In genomic region chr2:31863015-31863656, GRCh38 we compare ENCODE assay signal across 2 cellular contexts.
DNase-seq lines count a peak whose midpoint lies in the region; ATAC-seq, FAIRE-seq and TF ChIP-seq lines count a peak whose summit lies in the region.
"Not testable (repeated sequence)": the region's sequence is repeated elsewhere in the genome, so short reads cannot be mapped to it uniquely, and the experiment has no call there.

No MANE protein-coding gene starts in this region.

- H3K4me2 ChIP-seq in K562 (ENCODE audit: insufficient read depth, low read length); HepG2 (ENCODE audit: low read depth, low read length): not testable (repeated sequence)

- H3K9ac ChIP-seq in K562 (ENCODE audit: insufficient read depth in 1 of 2, low read depth in 2 of 2, low read length in 2 of 2); HepG2 (ENCODE audit: insufficient read depth, low read depth, low read length): not testable (repeated sequence)

- TF ChIP-seq EP300 in K562 (IDR thresholded peaks at IDR 0.05; ENCODE audit: low read length); HepG2 (IDR thresholded peaks at IDR 0.05; ENCODE audit: low read depth in 2 of 2, low read length in 2 of 2); HepG2 (CRISPR knock-in tag; IDR thresholded peaks at IDR 0.05; ENCODE audit: borderline replicate concordance): not testable (repeated sequence)

- H3K27ac ChIP-seq in K562 (ENCODE audit: extremely low read depth, low read depth, low read length); HepG2 (ENCODE audit: extremely low read length, insufficient read depth, low read length): not testable (repeated sequence)

- in situ Hi-C loops in K562 (cut with MboI); HepG2 (cut with HindIII; ENCODE audit: extremely low pct_ligation_motif_present, low pct_unique_long_range_greater_than_20kb): not testable (repeated sequence)

- TF ChIP-seq POLR2A in K562 (conservative IDR thresholded peaks at IDR 0.05); HepG2 (IDR thresholded peaks at IDR 0.05; ENCODE audit: insufficient read depth in 1 of 2, low read depth in 2 of 2, low read length in 2 of 2): not testable (repeated sequence)

- not testable (repeated sequence) for ATAC-seq in K562, HepG2

- 100% methylated on average over 2 of the region's 9 CpGs for WGBS in K562 (ENCODE audit: insufficient coverage, low coverage, missing lambda C conversion rate)
- WGBS in HepG2 (ENCODE audit: low lambda C conversion rate), result 95% methylated on average over 9 of the region's 9 CpGs

- not testable (repeated sequence) for BruUV-seq in K562 (replicated peaks; lab: Mats Ljungman, UMichigan); HepG2 (replicated peaks; lab: Mats Ljungman, UMichigan)

- H3K79me2 ChIP-seq in K562 (ENCODE audit: control insufficient read depth, insufficient read depth, low read length); HepG2 (ENCODE audit: insufficient read depth, low read length): not testable (repeated sequence)

- TF ChIP-seq CTCF in K562 (IDR thresholded peaks at IDR 0.05 in 2 of 3, conservative IDR thresholded peaks at IDR 0.05 in 1 of 3; ENCODE audit: insufficient read depth in 2 of 3, low read depth in 1 of 3, low read length in 3 of 3); HepG2 (CRISPR knock-in tag; IDR thresholded peaks at IDR 0.05): not testable (repeated sequence)

- H3K9me1 ChIP-seq in K562 (ENCODE audit: control insufficient read depth, insufficient read depth, low read length), result not testable (repeated sequence)

- not testable (repeated sequence) for H3K27me3 ChIP-seq in K562 (ENCODE audit: control insufficient read depth in 2 of 2, insufficient read depth in 2 of 2, low read length in 2 of 2); HepG2 (ENCODE audit: control insufficient read depth in 1 of 2, insufficient read depth in 2 of 2, low read length in 2 of 2)

- not testable (repeated sequence) for TF ChIP-seq RAD21 in K562 (CRISPR knock-in tag; conservative IDR thresholded peaks at IDR 0.05 in 1 of 2, IDR thresholded peaks at IDR 0.05 in 1 of 2); HepG2 (CRISPR knock-in tag; IDR thresholded peaks at IDR 0.05)

- DNase-seq in K562 (ENCODE audit: extremely low read depth in 1 of 4, low spot score in 3 of 4); HepG2 (ENCODE audit: low spot score): not testable (repeated sequence)

- CTCF ChIA-PET in K562 (lab: Yijun Ruan, JAX; ENCODE audit: low intra/inter-chr PET ratio); HepG2 (lab: Yijun Ruan, JAX; ENCODE audit: low intra/inter-chr PET ratio, low total read pairs): not testable (repeated sequence)

- not testable (repeated sequence) for H4K20me1 ChIP-seq in K562 (replicated peaks; ENCODE audit: control insufficient read depth, insufficient read depth, low read length); HepG2 (ENCODE audit: insufficient read depth, low read length)

- H2AFZ ChIP-seq in K562 (ENCODE audit: low read depth, low read length); HepG2 (ENCODE audit: low read length): not testable (repeated sequence)

- not testable (repeated sequence) for H3K9me3 ChIP-seq in K562 (replicated peaks; ENCODE audit: control insufficient read depth, insufficient read depth, low read depth, low read length); HepG2 (ENCODE audit: low read length)

- not testable (repeated sequence) for H3K4me3 ChIP-seq in K562; HepG2 (replicated peaks in 1 of 3; ENCODE audit: insufficient read depth in 1 of 3, low read depth in 2 of 3, low read length in 3 of 3)

- POLR2A ChIA-PET in K562 (lab: Yijun Ruan, JAX); HepG2 (lab: Yijun Ruan, JAX): not testable (repeated sequence)

- intact Hi-C loops in K562 (cut with micrococcal nuclease); HepG2 (cut with micrococcal nuclease; ENCODE audit: unreplicated experiment): not testable (repeated sequence)

- H3K4me1 ChIP-seq in K562 (replicated peaks in 1 of 2; ENCODE audit: control insufficient read depth in 2 of 2, insufficient read depth in 2 of 2, low read length in 2 of 2); HepG2 (ENCODE audit: insufficient read depth, low read length): not testable (repeated sequence)

- not testable (repeated sequence) for FAIRE-seq in K562 (lab: Jason Lieb, UNC); HepG2 (lab: Jason Lieb, UNC)

- H3K36me3 ChIP-seq in K562 (ENCODE audit: control insufficient read depth, insufficient read depth, low read length); HepG2 (replicated peaks in 1 of 2; ENCODE audit: control insufficient read depth in 1 of 2, insufficient read depth in 2 of 2, low read length in 2 of 2): not testable (repeated sequence)

TF ChIP-seq in K562, 482 proteins besides CTCF, POLR2A, EP300 and RAD21:
- TF ChIP-seq PCBP2 (IDR thresholded peaks at IDR 0.05; ENCODE audit: low read depth, low read length, poor library complexity, severe bottlenecking) (peak; percentile 47), HNRNPK (IDR thresholded peaks at IDR 0.05; ENCODE audit: low read depth, low read length, poor library complexity, severe bottlenecking) (peak; percentile 81)
TF ChIP-seq in K562: peak in this region for 2; not testable (repeated sequence) for 480.

TF ChIP-seq in HepG2, 621 proteins besides CTCF, POLR2A, EP300 and RAD21:
- TF ChIP-seq HNRNPK (IDR thresholded peaks at IDR 0.05; ENCODE audit: low read depth, low read length, poor library complexity, severe bottlenecking) (peak; percentile 99), PCBP1 (IDR thresholded peaks at IDR 0.05; ENCODE audit: borderline replicate concordance, low read depth, low read length) (0 out of 2 replicates have a peak, but pooled peaks have one; percentile 76)
